Comparison of ENCODE assay signal across 1 cellular context in genomic region chr18:32669549-32670165, GRCh38.
TF ChIP-seq lines count a peak whose summit lies in the region.

No MANE protein-coding gene starts in this region.

TF ChIP-seq in HCT116, 20 proteins besides CTCF, POLR2A, EP300 and RAD21 (continued from another document):
- TF ChIP-seq ZBTB33 (IDR thresholded peaks at IDR 0.05; ENCODE audit: extremely low read depth, insufficient replicate concordance, low read length) (no peak), SRF (IDR thresholded peaks at IDR 0.05; ENCODE audit: low read depth) (no peak), JUND (IDR thresholded peaks at IDR 0.05) (no peak)
